In the genomic region with DNA sequence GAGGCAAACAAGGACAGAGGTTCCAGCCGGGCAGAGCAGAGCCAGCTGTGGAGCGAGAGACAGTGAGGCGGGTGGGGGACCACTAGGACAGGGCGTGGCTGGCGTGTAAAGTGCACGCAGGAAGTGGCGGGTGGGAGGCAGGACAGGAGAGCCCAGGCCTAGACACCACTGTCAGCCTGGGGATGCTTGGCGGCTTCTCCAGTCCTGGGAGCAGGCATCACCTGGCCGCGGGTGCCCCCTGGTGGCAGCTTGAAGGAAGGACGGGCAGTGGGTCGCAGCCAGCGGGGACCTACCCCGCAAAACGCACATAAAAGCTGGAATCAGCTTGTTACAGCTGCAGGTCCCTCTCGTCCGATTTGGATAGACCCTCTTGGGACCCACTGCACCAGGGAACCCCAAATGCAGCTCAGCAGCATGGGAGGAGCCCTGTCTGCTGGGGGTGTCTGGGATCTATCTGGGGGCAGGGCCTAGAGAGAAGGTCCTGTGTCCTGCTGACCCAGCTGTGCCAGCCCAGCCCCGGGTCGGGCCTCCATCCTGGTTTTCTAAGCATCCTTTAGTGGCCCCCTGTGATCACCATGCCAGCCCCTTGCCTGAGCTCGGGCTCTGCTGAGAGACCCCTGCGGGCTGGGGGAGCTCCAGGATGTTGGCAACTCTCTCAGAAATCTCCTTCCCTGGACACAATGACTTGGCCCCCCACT, we compare ENCODE assay signal across 8 cellular contexts. TPM values are rescaled to one million over a fixed set of nuclear protein-coding genes. Genes with fewer than 3 reads are reported as not detected.
A peak's percentile ranks its signal among the peaks of the same experiment; 100 is the strongest.
DNase-seq lines count a peak whose midpoint lies in the region; ATAC-seq and TF ChIP-seq lines count a peak whose summit lies in the region.

No MANE protein-coding gene starts in this region.

- no peak overlapping the region for H3K4me3 Mint-ChIP-seq in CD4-positive, CD25-positive, alpha-beta regulatory T cell

- no peaks in the 10 kb centered on the region for H3K36me3 ChIP-seq in CD4-positive, CD25-positive, alpha-beta regulatory T cell (ENCODE audit: control insufficient read depth, insufficient read depth, low read length)
- no peaks in the 10 kb centered on the region for H3K36me3 ChIP-seq in adipocyte (ENCODE audit: control insufficient read depth, insufficient read depth, low read length, severe bottlenecking)
- H3K36me3 ChIP-seq in heart right ventricle = no peaks in the 10 kb centered on the region

- no peaks in the 10 kb centered on the region for H3K27me3 ChIP-seq in CD4-positive, CD25-positive, alpha-beta regulatory T cell (ENCODE audit: control insufficient read depth, insufficient read depth, low read length)
- H3K27me3 ChIP-seq in adipocyte (replicated peaks; ENCODE audit: control insufficient read depth, insufficient read depth, low read length) = peaks cover 33% of the 10 kb centered on the region
- peaks cover 0 to 18% (median 9%) of the 10 kb centered on the region in 7 donors for H3K27me3 ChIP-seq in heart right ventricle

- H3K9ac ChIP-seq in adipocyte (ENCODE audit: low read length) = no peak overlapping the region

- H3K4me1 ChIP-seq in CD4-positive, CD25-positive, alpha-beta regulatory T cell (ENCODE audit: control insufficient read depth, insufficient read depth, low read length, poor library complexity, severe bottlenecking) = peaks cover 3% of the 10 kb centered on the region
- no peaks in the 10 kb centered on the region for H3K4me1 ChIP-seq in adipocyte (ENCODE audit: control insufficient read depth, insufficient read depth, low read length)
- peaks cover 0 to 23% (median 5%) of the 10 kb centered on the region in 9 donors for H3K4me1 ChIP-seq in heart right ventricle

- H3K4me3 ChIP-seq in CD4-positive, CD25-positive, alpha-beta regulatory T cell (ENCODE audit: low read depth, low read length) = no peak overlapping the region
- H3K4me3 ChIP-seq in adipocyte (ENCODE audit: low read length) (no peak overlapping the region), heart right ventricle (no peak overlapping the region), retinal pigment epithelial cell (ENCODE audit: low read length) (no peak overlapping the region)

- WGBS in heart right ventricle, 2 donors = 11 to 13% methylated on average over 21 of the region's 21 CpGs

- H3K9me3 ChIP-seq in CD4-positive, CD25-positive, alpha-beta regulatory T cell (ENCODE audit: control insufficient read depth in 2 of 2, low read length in 2 of 2) = no peaks in the 10 kb centered on the region
- no peaks in the 10 kb centered on the region for H3K9me3 ChIP-seq in adipocyte (ENCODE audit: control insufficient read depth, low read length)
- peaks cover 0 to 4% (median 0%) of the 10 kb centered on the region in 11 donors for H3K9me3 ChIP-seq in heart right ventricle

- intact Hi-C loops in heart right ventricle (cut with DNase I) = loop anchor here in 9 of 10 donors (1.0 to 5.0 kb wide), 7 partner anchors 63 to 330 kb away; no protein-coding TSS in a partner anchor

- H3K27me3 Mint-ChIP-seq in CD4-positive, CD25-positive, alpha-beta regulatory T cell = peaks cover 42% of the 10 kb centered on the region

- ATAC-seq in CD4-positive, CD25-positive, alpha-beta regulatory T cell (ENCODE audit: low read depth in 2 of 2) = peak; percentile 66 to 71
- ATAC-seq in GM21423 (IDR thresholded peaks at IDR 0.05; ENCODE audit: unreplicated experiment) (peak; percentile 55), heart right ventricle (peak; percentile 61 to 85 (median 71)), GM18517 (IDR thresholded peaks at IDR 0.05; ENCODE audit: unreplicated experiment) (no peak)

- peaks cover 0 to 4% (median 0%) of the 10 kb centered on the region in 7 donors for H3K9me3 Mint-ChIP-seq in CD4-positive, CD25-positive, alpha-beta regulatory T cell

- TF ChIP-seq CTCF in heart right ventricle (IDR thresholded peaks at IDR 0.05) (peak; percentile 94 to 99 (median 95)), retinal pigment epithelial cell (conservative IDR thresholded peaks at IDR 0.05; ENCODE audit: low read depth, low read length) (peak; percentile 86)

- peaks cover 0 to 11% (median 2%) of the 10 kb centered on the region in 4 donors for H3K4me1 Mint-ChIP-seq in CD4-positive, CD25-positive, alpha-beta regulatory T cell

- H3K27ac ChIP-seq in CD4-positive, CD25-positive, alpha-beta regulatory T cell (ENCODE audit: insufficient read depth, low read length, poor library complexity, severe bottlenecking) = no peak overlapping the region
- no peak overlapping the region for H3K27ac ChIP-seq in heart right ventricle

- DNase-seq in CD4-positive, CD25-positive, alpha-beta regulatory T cell = peak; percentile 65 to 75 (median 74)
- DNase-seq in M059J (ENCODE audit: low read depth) (peak; percentile 62), T follicular helper cell (ENCODE audit: low read depth) (peak; percentile 60), adipocyte (ENCODE audit: low read depth) (peak; percentile 83), heart right ventricle (peak; percentile 73 to 84), retinal pigment epithelial cell (ENCODE audit: low read depth) (no peak)

- no peak overlapping the region for H3K27ac Mint-ChIP-seq in CD4-positive, CD25-positive, alpha-beta regulatory T cell

- H3K36me3 Mint-ChIP-seq in CD4-positive, CD25-positive, alpha-beta regulatory T cell = no peaks in the 10 kb centered on the region

RNA-seq across cellular contexts. Expression of a gene that starts 57.7 kb away (rescaled TPM):
- 3.8 TPM for total RNA-seq in CD4-positive, CD25-positive, alpha-beta regulatory T cell
- 1 to 10 TPM; 2.5 to 4.2 (median 3.4) TPM for polyA plus RNA-seq in CD4-positive, CD25-positive, alpha-beta regulatory T cell
- 40.8 and 56.7 TPM in 2 replicates for total RNA-seq in M059J (2014; rRNA removed; shearing (Covaris generic))
- total RNA-seq in heart right ventricle = 100 to 1,000 TPM in 3 of 10 donors, 10 to 100 TPM in 7; 53.3 to 119 (median 78.3) TPM
- polyA plus RNA-seq in heart right ventricle = 10 to 100 TPM; 35.0 to 58.7 TPM
